8 cellular contexts compared by ENCODE assay signal in the genomic region with DNA sequence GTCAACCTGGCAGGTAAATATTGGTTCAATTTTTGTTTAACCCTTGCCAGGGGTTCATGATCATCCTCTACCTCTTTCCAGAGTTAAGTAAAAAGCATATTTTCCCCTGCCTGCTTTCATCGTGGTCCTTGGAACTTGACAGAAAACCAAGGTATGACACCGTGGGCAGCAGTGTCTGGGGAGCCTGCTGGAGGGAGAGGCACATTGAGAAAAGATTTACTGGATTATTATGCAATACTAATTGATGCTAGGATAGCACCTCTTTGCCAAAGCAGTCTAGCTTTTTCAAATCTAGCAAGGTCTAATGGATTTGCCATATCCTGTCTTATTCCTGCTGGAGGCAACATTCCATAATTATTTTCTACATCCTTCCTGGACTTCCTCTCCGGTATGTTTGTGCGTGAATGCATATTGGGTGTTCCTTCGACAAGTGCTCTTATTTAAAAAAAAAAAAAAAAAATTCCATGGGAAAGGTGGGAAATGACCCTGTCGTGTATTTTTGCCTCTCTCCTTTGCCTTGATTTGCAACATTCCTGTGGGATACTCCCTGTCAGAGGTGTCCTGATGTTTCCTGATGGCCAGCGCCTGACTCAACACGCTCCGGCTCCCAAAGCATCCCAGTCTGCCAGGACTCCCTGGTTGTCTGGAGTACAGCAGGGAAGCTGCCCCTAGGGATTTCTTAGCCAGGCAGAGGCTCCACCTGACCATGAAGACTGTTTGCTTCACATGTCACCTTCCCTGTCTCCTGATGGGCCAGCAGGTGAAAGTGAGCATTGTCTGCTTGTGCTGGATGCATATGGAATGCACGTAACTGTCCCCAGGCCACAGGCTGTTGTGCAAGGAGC. TPM values are rescaled to one million over a fixed set of nuclear protein-coding genes. Genes with fewer than 3 reads are reported as not detected.
DNase-seq lines count a peak whose midpoint lies in the region; ATAC-seq, FAIRE-seq and TF ChIP-seq lines count a peak whose summit lies in the region.

No MANE protein-coding gene starts in this region.

- peaks cover 0 to 53% (median 11%) of the 10 kb centered on the region in 4 donors for H3K4me1 ChIP-seq in Peyer's patch

- peak overlapping the region; percentile 87 for H3K4me3 Mint-ChIP-seq in natural killer cell

- H3K4me1 Mint-ChIP-seq in natural killer cell: peaks cover 66 to 72% of the 10 kb centered on the region in 2 donors

- H3K4me3 ChIP-seq in Peyer's patch: no peak overlapping the region

- H3K9me3 ChIP-seq in Peyer's patch: no peaks in the 10 kb centered on the region

- TF ChIP-seq CTCF in Peyer's patch (IDR thresholded peaks at IDR 0.05): peak in 1 of 6 experiments; percentile 15
- TF ChIP-seq CTCF in natural killer cell (IDR thresholded peaks at IDR 0.05): no peak

- ATAC-seq in natural killer cell (no peak), GM21723 (IDR thresholded peaks at IDR 0.05; ENCODE audit: unreplicated experiment) (no peak)

- TF ChIP-seq POLR2A in GM12891 (IDR thresholded peaks at IDR 0.05; ENCODE audit: low read depth, low read length) (peak; percentile 77), Peyer's patch (IDR thresholded peaks at IDR 0.05) (no peak)

- H3K27me3 Mint-ChIP-seq in natural killer cell (ENCODE audit: low read depth in 2 of 2): no peaks in the 10 kb centered on the region

- peak overlapping the region; percentile 98 to 100 for H3K27ac Mint-ChIP-seq in natural killer cell

- H3K27me3 ChIP-seq in Peyer's patch: no peaks in the 10 kb centered on the region

- peak overlapping the region; percentile 91 to 100 (median 96) for H3K27ac ChIP-seq in Peyer's patch

- no peak for DNase-seq in GM12891 (ENCODE audit: insufficient read length, low spot score)
- DNase-seq in Peyer's patch: no peak
- peak; percentile 87 to 96 for DNase-seq in dermis microvascular lymphatic vessel endothelial cell (ENCODE audit: low read depth in 2 of 2)
- DNase-seq in natural killer cell: no peak
- DNase-seq in mesenteric fat pad (ENCODE audit: low spot score): no peak
- DNase-seq in posterior vena cava (ENCODE audit: low spot score): no peak
- DNase-seq in dedifferentiated amniotic fluid mesenchymal stem cell (ENCODE audit: extremely low spot score): no peak

- intact Hi-C loops in natural killer cell (cut with micrococcal nuclease) (loop anchor here (2.0 to 10.0 kb wide), 2 partner anchors 41 to 631 kb away; no protein-coding TSS in a partner anchor), posterior vena cava (cut with DNase I) (loop anchor here in 1 of 2 donors (10.0 kb wide), 1 partner anchor 271 kb away; no protein-coding TSS in a partner anchor)

- no peaks in the 10 kb centered on the region for H3K9me3 Mint-ChIP-seq in natural killer cell

- peaks cover 32% of the 10 kb centered on the region for H3K36me3 Mint-ChIP-seq in natural killer cell

- H3K36me3 ChIP-seq in Peyer's patch: peaks cover 0 to 10% (median 0%) of the 10 kb centered on the region in 3 donors

- no peak for FAIRE-seq in GM12891 (lab: Jason Lieb, UNC)

TF ChIP-seq in GM12891, 5 proteins besides CTCF, POLR2A, EP300 and RAD21:
- TF ChIP-seq POU2F2 (IDR thresholded peaks at IDR 0.05; ENCODE audit: low read depth, low read length) (peak; percentile 62; the same call in 1 of the 2 replicates), POLR2AphosphoS5 (IDR thresholded peaks at IDR 0.05; ENCODE audit: low read depth, low read length) (peak; percentile 87; the same call in 1 of the 2 replicates), SPI1 (IDR thresholded peaks at IDR 0.05; ENCODE audit: low read depth, low read length) (no peak)

RNA-seq across cellular contexts. Expression of gene BHLHE40, which starts 6.3 kb away (rescaled TPM):
- polyA plus RNA-seq in GM12891 (2012; ENCODE audit: low read depth, missing spikeins): 101 TPM
- total RNA-seq in Peyer's patch (10 to 100 TPM; 20.3 to 78.4 (median 44.3) TPM), dermis microvascular lymphatic vessel endothelial cell (8.7 and 13.9 TPM in 2 replicates), natural killer cell (100 to 1,000 TPM; 512 to 725 (median 719) TPM), mesenteric fat pad (133 TPM), posterior vena cava (10 to 100 TPM; 87.8 to 89.9 TPM)

Comparison
In these comparisons a context has a peak if more than half of its experiments do, and no peak if none do; other contexts are left out.
1. DNase-seq: peak in dermis microvascular lymphatic vessel endothelial cell (2 of 2); none in GM12891 (single experiment), Peyer's patch (0 of 3), natural killer cell (single experiment), mesenteric fat pad (single experiment), posterior vena cava (single experiment) and dedifferentiated amniotic fluid mesenchymal stem cell (single experiment).